In genomic region chr1:156920233-156921052, GRCh38 we compare ENCODE assay signal across 8 cellular contexts. TPM values are rescaled to one million over a fixed set of nuclear protein-coding genes. Genes with fewer than 3 reads are reported as not detected.
A peak's percentile ranks its signal among the peaks of the same experiment; 100 is the strongest.
DNase-seq lines count a peak whose midpoint lies in the region; ATAC-seq and TF ChIP-seq lines count a peak whose summit lies in the region.

Gene LRRC71 (plus strand): TSS chr1:156920632. CDS start chr1:156920804, 172 bp downstream.

- H3K4me1 ChIP-seq in CD4-positive, alpha-beta memory T cell (ENCODE audit: insufficient read depth, low read length), result peaks cover 9% of the 10 kb centered on the region
- peaks cover 9% of the 10 kb centered on the region for H3K4me1 ChIP-seq in HUES48 (ENCODE audit: control insufficient read depth, insufficient read depth, low read length)
- H3K4me1 ChIP-seq in ascending aorta, result peaks cover 4 to 9% of the 10 kb centered on the region in 2 donors

- H3K27me3 ChIP-seq in CD4-positive, alpha-beta memory T cell (ENCODE audit: insufficient read depth, low read length), result peaks cover 41% of the 10 kb centered on the region
- H3K27me3 ChIP-seq in HUES48 (ENCODE audit: control insufficient read depth, insufficient read depth, low read length) (peaks cover 77% of the 10 kb centered on the region), ascending aorta (peaks cover 28% of the 10 kb centered on the region)

- peaks cover 7 to 15% (median 11%) of the 10 kb centered on the region in 4 donors for H3K4me1 Mint-ChIP-seq in CD4-positive, alpha-beta memory T cell

- no peaks in the 10 kb centered on the region for H3K36me3 Mint-ChIP-seq in CD4-positive, alpha-beta memory T cell

- peak; percentile 39 to 49 (median 41) for DNase-seq in CD4-positive, alpha-beta memory T cell
- DNase-seq in T follicular helper cell (ENCODE audit: low read depth) (peak; percentile 27), ascending aorta (ENCODE audit: low spot score in 2 of 2) (peak in 1 of 2 donors; percentile 81), hepatic stellate cell (ENCODE audit: low spot score) (peak; percentile 92), retina (peak; percentile 93), HPDE6-E6E7 (ENCODE audit: extremely low spot score) (no peak)

- peaks cover 54 to 55% of the 10 kb centered on the region in 2 donors for H3K27me3 Mint-ChIP-seq in CD4-positive, alpha-beta memory T cell

- no peak within 1 kb of the TSS for H3K27ac ChIP-seq in CD4-positive, alpha-beta memory T cell (ENCODE audit: low read depth, low read length)
- H3K27ac ChIP-seq in HUES48 (ENCODE audit: low read depth, low read length) (no peak within 1 kb of the TSS), ascending aorta (no peak within 1 kb of the TSS)

- H3K9ac ChIP-seq in HUES48 (ENCODE audit: low read depth, low read length), result no peak within 1 kb of the TSS

- peak within 1 kb of the TSS in 2 of 7 donors; percentile 37 to 65 for H3K27ac Mint-ChIP-seq in CD4-positive, alpha-beta memory T cell

- peaks cover 0 to 4% (median 0%) of the 10 kb centered on the region in 8 donors for H3K9me3 Mint-ChIP-seq in CD4-positive, alpha-beta memory T cell

- POLR2A ChIA-PET in CD4-positive, alpha-beta memory T cell (lab: Charles Lee; ENCODE audit: partially characterized antibody), result no interaction called here

- CTCF ChIA-PET in CD4-positive, alpha-beta memory T cell (lab: Charles Lee; ENCODE audit: partially characterized antibody), result interaction anchor here (1.2 kb wide), 1 partner anchor 50 kb away, joined by 4 read pairs; no protein-coding TSS in a partner anchor

- peak within 1 kb of the TSS in 2 of 8 donors; percentile 37 to 40 for H3K4me3 Mint-ChIP-seq in CD4-positive, alpha-beta memory T cell

- no peaks in the 10 kb centered on the region for H3K9me3 ChIP-seq in CD4-positive, alpha-beta memory T cell (ENCODE audit: control insufficient read depth in 1 of 2, low read length in 2 of 2)
- H3K9me3 ChIP-seq in HUES48 (ENCODE audit: control insufficient read depth, insufficient read depth, low read length) (no peaks in the 10 kb centered on the region), ascending aorta (no peaks in the 10 kb centered on the region)

- peak; percentile 69 to 80 (median 77) for TF ChIP-seq CTCF in ascending aorta (IDR thresholded peaks at IDR 0.05)

- ATAC-seq in GM18909 (IDR thresholded peaks at IDR 0.05; ENCODE audit: poor library complexity, unreplicated experiment), result no peak

- intact Hi-C loops in CD4-positive, alpha-beta memory T cell (cut with micrococcal nuclease), result no loop called here
- intact Hi-C loops in ascending aorta (cut with DNase I), result loop anchor here (2.0 kb wide), 1 partner anchor 28 kb away; the partner anchor contains the start of gene PEAR1

- H3K36me3 ChIP-seq in CD4-positive, alpha-beta memory T cell (ENCODE audit: insufficient read depth, low read length), result no peaks in the 10 kb centered on the region
- H3K36me3 ChIP-seq in HUES48 (ENCODE audit: control insufficient read depth, insufficient read depth, low read length), result no peaks in the 10 kb centered on the region
- H3K36me3 ChIP-seq in ascending aorta, result peaks cover 0 to 12% of the 10 kb centered on the region in 2 donors

- H3K4me3 ChIP-seq in CD4-positive, alpha-beta memory T cell (ENCODE audit: low read length in 2 of 2), result no peak within 1 kb of the TSS
- peak within 1 kb of the TSS; percentile 58 for H3K4me3 ChIP-seq in HUES48 (ENCODE audit: low read depth, low read length)
- peak within 1 kb of the TSS; percentile 16 for H3K4me3 ChIP-seq in ascending aorta

RNA-seq across cellular contexts. Expression of gene LRRC71, which starts in this region (rescaled TPM):
- total RNA-seq in CD4-positive, alpha-beta memory T cell, result not detected
- not detected for polyA plus RNA-seq in CD4-positive, alpha-beta memory T cell
- total RNA-seq in ascending aorta, result not detected

Comparison
In these comparisons a context has a peak if more than half of its experiments do, and no peak if none do; other contexts are left out.
1. Peak in DNase-seq in CD4-positive, alpha-beta memory T cell; RNA of the gene not detected or under 1 TPM.
2. H3K4me3 ChIP-seq: peak in HUES48 (single experiment) and ascending aorta (2 of 2); none in CD4-positive, alpha-beta memory T cell (0 of 2).